ENCODE assay signal across 21 cellular contexts in the genomic region with DNA sequence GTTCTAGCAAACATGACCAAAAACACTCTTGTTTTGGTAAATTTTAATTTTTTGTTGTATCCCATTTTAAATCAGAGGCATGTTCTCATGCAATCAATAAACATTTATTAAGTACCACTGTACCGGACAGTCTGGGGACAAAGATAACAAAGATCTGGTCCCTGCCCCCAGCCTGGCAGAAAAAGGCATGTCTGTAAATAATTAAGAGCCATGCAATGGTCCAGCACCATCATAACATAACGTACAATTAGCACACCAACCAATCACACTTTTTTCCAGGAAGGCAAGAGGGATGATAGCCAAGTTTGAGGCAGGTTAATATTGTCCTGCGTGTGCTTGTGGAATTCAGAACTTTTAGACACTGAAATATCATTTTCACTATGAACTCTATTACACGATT. TPM values are rescaled to one million over a fixed set of nuclear protein-coding genes. Genes with fewer than 3 reads are reported as not detected.
"Had no signal": no experiment of that assay in that cellular context is flagged by ENCODE, and none has a peak within 500 bp of the region (broad histone marks: within the 10 kb centered on the region; RNA-seq: fewer than 3 reads in every experiment).

No MANE protein-coding gene starts in this region.

- H3K4me1 ChIP-seq: colonic mucosa, left ventricle myocardium inferior had no signal

- DNase-seq: colonic mucosa; dermis blood vessel endothelial cell; endodermal cell; foreskin melanocyte; head of caudate nucleus; hippocampal formation; left cardiac atrium; left ventricle myocardium inferior; mesendoderm; naive thymus-derived CD4-positive, alpha-beta T cell; right cardiac atrium; small intestine; stimulated activated CD4-positive, alpha-beta T cell treated with anti-CD3 and anti-CD28 coated beads, Interleukin-12 subunit alpha, Interleukin-12 subunit beta, amount 100 ng/mL, for 4 hours; stimulated activated naive CD4-positive, alpha-beta T cell; stomach; substantia nigra; trophoblast cell had no signal

- H3K4me3 ChIP-seq: colonic mucosa, left ventricle myocardium inferior, lung, stomach, thoracic aorta had no signal

- H3K36me3 ChIP-seq: colonic mucosa, left ventricle myocardium inferior, stomach, thoracic aorta had no signal

- H3K4me3 Mint-ChIP-seq: endodermal cell; naive thymus-derived CD4-positive, alpha-beta T cell had no signal

- ATAC-seq: left cardiac atrium; naive thymus-derived CD4-positive, alpha-beta T cell; right cardiac atrium had no signal

- FAIRE-seq: endothelial cell of umbilical vein, small intestine had no signal

- H3K27ac ChIP-seq: colonic mucosa, left ventricle myocardium inferior, stomach, thoracic aorta had no signal

- H3K36me3 Mint-ChIP-seq: naive thymus-derived CD4-positive, alpha-beta T cell had no signal

- H3K27me3 ChIP-seq: colonic mucosa, stomach had no signal

- H3K9me3 Mint-ChIP-seq: endodermal cell had no signal

- H3K9me3 ChIP-seq: colonic mucosa, left ventricle myocardium inferior, stomach, thoracic aorta had no signal

- H3K27ac Mint-ChIP-seq: endodermal cell; naive thymus-derived CD4-positive, alpha-beta T cell had no signal

RNA-seq across cellular contexts. Expression of a gene that starts 3.5 kb away (rescaled TPM):
- total RNA-seq: endothelial cell of umbilical vein; left cardiac atrium; left ventricle myocardium inferior; naive thymus-derived CD4-positive, alpha-beta T cell; osteocyte had no signal
- polyA plus RNA-seq: naive thymus-derived CD4-positive, alpha-beta T cell; right cardiac atrium had no signal
